In genomic region chr20:62527781-62528180, GRCh38 we compare ENCODE assay signal across 8 cellular contexts. TPM values are rescaled to one million over a fixed set of nuclear protein-coding genes. Genes with fewer than 3 reads are reported as not detected.
"Had no signal": no experiment of that assay in that cellular context is flagged by ENCODE, and none has a peak within 500 bp of the region (broad histone marks: within the 10 kb centered on the region; RNA-seq: fewer than 3 reads in every experiment).

No MANE protein-coding gene starts in this region.

- H3K27ac ChIP-seq: HL-60 had no signal

- DNase-seq: IMR-90, KBM-7, KG1 had no signal

- ATAC-seq: K562 had no signal

- FAIRE-seq: HTR-8/SVneo, K562 had no signal

- H3K4me3 ChIP-seq: K562 had no signal

RNA-seq across cellular contexts. Expression of gene GATA5, which starts 52.0 kb away (rescaled TPM):
- total RNA-seq: HT1080, IMR-90 had no signal
- polyA plus RNA-seq: IgD-negative memory B cell, IMR-90 had no signal
